In the genomic region with DNA sequence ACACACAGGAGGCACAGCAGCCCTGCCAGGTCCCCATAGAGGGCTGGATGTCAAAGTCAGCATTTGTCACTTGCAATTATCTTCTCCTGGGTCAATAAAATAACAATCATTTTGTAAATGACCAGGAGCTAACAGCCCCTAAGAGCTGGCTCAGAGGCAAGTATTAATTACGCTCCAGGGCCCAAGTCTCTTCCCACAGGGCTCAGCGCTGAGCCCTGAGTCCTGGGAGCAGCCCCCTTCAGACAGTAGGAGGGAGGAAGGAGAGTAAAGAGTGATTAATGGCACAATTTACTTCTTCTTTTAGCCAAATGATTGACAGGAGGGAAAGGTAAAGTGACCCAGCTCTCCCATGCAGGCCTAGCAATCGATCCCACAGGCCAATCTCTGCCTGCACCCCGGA, we compare ENCODE assay signal across 1 cellular context.
TF ChIP-seq lines count a peak whose summit lies in the region.

No MANE protein-coding gene starts in this region.

TF ChIP-seq in H1, 55 proteins besides CTCF, POLR2A, EP300 and RAD21 (continued from another document):
- TF ChIP-seq TEAD4 (IDR thresholded peaks at IDR 0.05; ENCODE audit: low read depth, low read length) (no peak), MAFK (IDR thresholded peaks at IDR 0.05; ENCODE audit: low read depth, low read length) (no peak), HDAC2 (IDR thresholded peaks at IDR 0.05; ENCODE audit: borderline replicate concordance in 1 of 2, low read depth in 2 of 2, low read length in 2 of 2) (no peak), TCF12 (IDR thresholded peaks at IDR 0.05; ENCODE audit: low read depth, low read length) (no peak), CBX5 (IDR thresholded peaks at IDR 0.05; ENCODE audit: low read depth, low read length) (no peak), NANOG (IDR thresholded peaks at IDR 0.05; ENCODE audit: insufficient read depth, low read depth, low read length, poor library complexity, severe bottlenecking) (no peak), SP1 (IDR thresholded peaks at IDR 0.05; ENCODE audit: low read depth, low read length) (no peak), ZNF274 (IDR thresholded peaks at IDR 0.05; ENCODE audit: borderline replicate concordance, extremely low read depth, low read length) (no peak), SP2 (IDR thresholded peaks at IDR 0.05; ENCODE audit: low read length) (no peak), GABPA (IDR thresholded peaks at IDR 0.05; ENCODE audit: borderline replicate concordance, insufficient read depth, low read length) (no peak), CBX8 (IDR thresholded peaks at IDR 0.05; ENCODE audit: borderline replicate concordance, low read depth, low read length) (no peak)
TF ChIP-seq in H1: peak in this region for 0.
